In genomic region chr21:31364265-31364945, GRCh38 we compare ENCODE assay signal across 1 cellular context.
TF ChIP-seq lines count a peak whose summit lies in the region.

No MANE protein-coding gene starts in this region.

TF ChIP-seq in HEK293, 187 proteins besides CTCF, POLR2A, EP300 and RAD21:
- peak; percentile 56 for TF ChIP-seq EGR2 (tag by site-specific recombination; IDR thresholded peaks at IDR 0.05; ENCODE audit: low read depth)
- TF ChIP-seq ZNF19 (tag by site-specific recombination; IDR thresholded peaks at IDR 0.05; ENCODE audit: low read depth): no peak
- peak; percentile 53 for TF ChIP-seq PRDM10 (tag by site-specific recombination; IDR thresholded peaks at IDR 0.05)
- TF ChIP-seq ZNF366 (tag by site-specific recombination; conservative IDR thresholded peaks at IDR 0.05): peak; percentile 63
